In genomic region chr5:115455241-115455640, GRCh38 we compare ENCODE assay signal across 11 cellular contexts.
DNase-seq lines count a peak whose midpoint lies in the region; ATAC-seq and TF ChIP-seq lines count a peak whose summit lies in the region.
"Had no signal": no experiment of that assay in that cellular context is flagged by ENCODE, and none has a peak within 500 bp of the region (broad histone marks: within the 10 kb centered on the region; RNA-seq: fewer than 3 reads in every experiment).

No MANE protein-coding gene starts in this region.

- H3K4me1 ChIP-seq in RWPE2 (ENCODE audit: insufficient read depth, poor library complexity, severe bottlenecking) (peaks cover 21% of the 10 kb centered on the region), psoas muscle (peaks cover 48% of the 10 kb centered on the region), neural progenitor cell (peaks cover 44% of the 10 kb centered on the region)

- intact Hi-C loops in psoas muscle (cut with DNase I) = loop anchor here in 1 of 2 donors (5.0 kb wide), 1 partner anchor 38 kb away; no protein-coding TSS in a partner anchor

- H3K27me3 ChIP-seq in RWPE2 (ENCODE audit: insufficient read depth, poor library complexity, severe bottlenecking) = no peaks in the 10 kb centered on the region
- no peaks in the 10 kb centered on the region for H3K27me3 ChIP-seq in psoas muscle (ENCODE audit: insufficient read depth in 3 of 3, low read length in 2 of 3)
- no peaks in the 10 kb centered on the region for H3K27me3 ChIP-seq in neural progenitor cell

- no peak overlapping the region for H3K9ac ChIP-seq in neural progenitor cell
- H3K9ac ChIP-seq: parathyroid adenoma had no signal

- H4K20me1 ChIP-seq in neural progenitor cell (ENCODE audit: low read depth) = no peaks in the 10 kb centered on the region

- peak; percentile 71 for DNase-seq in EL
- DNase-seq in RWPE2 (ENCODE audit: low spot score) = no peak
- peak; percentile 98 for DNase-seq in fibroblast of pulmonary artery (ENCODE audit: low read depth)
- peak; percentile 34 to 63 for DNase-seq in psoas muscle
- no peak for DNase-seq in HuH-7 (ENCODE audit: low spot score)
- no peak for DNase-seq in occipital lobe (lab: John Stamatoyannopoulos, UW)
- DNase-seq in neural progenitor cell (ENCODE audit: low spot score) = no peak
- DNase-seq in mucosa of gallbladder (ENCODE audit: low spot score) = no peak
- DNase-seq: activated T-cell treated with anti-CD3 and anti-CD28 coated beads, Interleukin-2, amount 50 U/mL, for 48 hours; NCI-H526 had no signal

- no peaks in the 10 kb centered on the region for H3K9me3 Mint-ChIP-seq in neural progenitor cell

- H3K4me3 ChIP-seq in RWPE2 (ENCODE audit: severe bottlenecking) = no peak overlapping the region
- H3K4me3 ChIP-seq in fibroblast of pulmonary artery (replicated peaks; ENCODE audit: low read depth, low read length) = no peak overlapping the region
- H3K4me3 ChIP-seq in psoas muscle = no peak overlapping the region
- H3K4me3 ChIP-seq in neural progenitor cell = no peak overlapping the region

- H3K79me2 ChIP-seq in neural progenitor cell (ENCODE audit: low read depth) = no peaks in the 10 kb centered on the region
- H3K79me2 ChIP-seq: parathyroid adenoma had no signal

- H3K36me3 ChIP-seq in RWPE2 (ENCODE audit: low read depth) = no peaks in the 10 kb centered on the region
- H3K36me3 ChIP-seq in psoas muscle (ENCODE audit: insufficient read depth in 1 of 2, low read depth in 1 of 2) = no peaks in the 10 kb centered on the region
- no peaks in the 10 kb centered on the region for H3K36me3 ChIP-seq in neural progenitor cell

- no peak for TF ChIP-seq CTCF in RWPE2 (IDR thresholded peaks at IDR 0.05; ENCODE audit: poor library complexity, severe bottlenecking)
- no peak for TF ChIP-seq CTCF in fibroblast of pulmonary artery (IDR thresholded peaks at IDR 0.05; ENCODE audit: low read length, missing control alignments)
- no peak for TF ChIP-seq CTCF in psoas muscle (IDR thresholded peaks at IDR 0.05)
- TF ChIP-seq CTCF in neural progenitor cell (IDR thresholded peaks at IDR 0.05) = no peak

- H3K4me1 Mint-ChIP-seq in neural progenitor cell = peaks cover 21% of the 10 kb centered on the region

- peaks cover 4% of the 10 kb centered on the region for H3K27me3 Mint-ChIP-seq in neural progenitor cell (ENCODE audit: insufficient read depth, low read depth)

- WGBS in psoas muscle, 3 donors = 29 to 59% (median 35%) methylated on average over 6 of the region's 6 CpGs

- ATAC-seq in RWPE2 (ENCODE audit: low read depth) (peak; percentile 66; the same call in 2 of the 3 replicates), psoas muscle (peak; percentile 94 to 95 (median 94))

- no peak overlapping the region for H2AFZ ChIP-seq in neural progenitor cell (replicated peaks)
- H2AFZ ChIP-seq: parathyroid adenoma had no signal

- no peaks in the 10 kb centered on the region for H3K9me3 ChIP-seq in RWPE2 (ENCODE audit: severe bottlenecking)
- H3K9me3 ChIP-seq in psoas muscle = no peaks in the 10 kb centered on the region
- H3K9me3 ChIP-seq in neural progenitor cell (ENCODE audit: low read depth) = no peaks in the 10 kb centered on the region

- H3K27ac ChIP-seq in RWPE2 (ENCODE audit: poor library complexity, severe bottlenecking) (peak overlapping the region; percentile 8), psoas muscle (peak overlapping the region; percentile 85), neural progenitor cell (no peak overlapping the region)
- H3K27ac ChIP-seq: parathyroid adenoma had no signal

- H3K4me2 ChIP-seq in neural progenitor cell = no peak overlapping the region

- no peak overlapping the region for H3K27ac Mint-ChIP-seq in neural progenitor cell

- no peak overlapping the region for H3K4me3 Mint-ChIP-seq in neural progenitor cell

- no peaks in the 10 kb centered on the region for H3K36me3 Mint-ChIP-seq in neural progenitor cell

- H3F3A ChIP-seq in neural progenitor cell (ENCODE audit: low read depth) = peaks cover 25% of the 10 kb centered on the region

Comparison
In these comparisons a context has a peak if more than half of its experiments do, and no peak if none do; other contexts are left out.
1. DNase-seq: peak in EL (single experiment), fibroblast of pulmonary artery (single experiment) and psoas muscle (2 of 2); none in RWPE2 (single experiment), HuH-7 (single experiment), occipital lobe (single experiment), neural progenitor cell (single experiment) and mucosa of gallbladder (single experiment).